Comparison of ENCODE assay signal across 8 cellular contexts in genomic region chr17:28494445-28495188, GRCh38.
DNase-seq lines count a peak whose midpoint lies in the region; ATAC-seq and TF ChIP-seq lines count a peak whose summit lies in the region.

No MANE protein-coding gene starts in this region.

- DNase-seq in AG08396 (ENCODE audit: low spot score) (peak; percentile 89), NCI-H128 (lab: John Stamatoyannopoulos, UW; ENCODE audit: unreplicated experiment) (peak; percentile 38), T-helper 9 cell (peak; percentile 78), astrocyte of the cerebellum (ENCODE audit: low read depth) (peak; percentile 24), hypothalamus (lab: John Stamatoyannopoulos, UW) (peak in 49 of 51 donors; percentile 1 to 80 (median 46))
- peak; percentile 60 to 81 for DNase-seq in stimulated activated CD4-positive, alpha-beta T cell treated with anti-CD3 and anti-CD28 coated beads, Interleukin-12 subunit alpha, Interleukin-12 subunit beta, amount 100 ng/mL, for 24 hours (ENCODE audit: low read depth in 2 of 2)

- in situ Hi-C loops in astrocyte of the cerebellum (cut with HindIII; ENCODE audit: low sequenced_read_pairs): loop anchor here (5.0 kb wide), 1 partner anchor 53 kb away; no protein-coding TSS in a partner anchor

- TF ChIP-seq CTCF in astrocyte of the cerebellum (IDR thresholded peaks at IDR 0.05; ENCODE audit: low read depth, low read length, missing control alignments): peak; percentile 92

- H3K4me3 ChIP-seq in astrocyte of the cerebellum (ENCODE audit: low read depth, low read length): no peak overlapping the region

- ATAC-seq in GM18873 (IDR thresholded peaks at IDR 0.05; ENCODE audit: low FRiP score, unreplicated experiment) (peak; percentile 44), GM21515 (IDR thresholded peaks at IDR 0.05; ENCODE audit: unreplicated experiment) (no peak)

Comparison
In these comparisons a context has a peak if more than half of its experiments do, and no peak if none do; other contexts are left out.
1. DNase-seq: peak in every context shown above with its lines; median percentile 89 in AG08396; 78 in T-helper 9 cell; 70 in stimulated activated CD4-positive, alpha-beta T cell treated with anti-CD3 and anti-CD28 coated beads, Interleukin-12 subunit alpha, Interleukin-12 subunit beta, amount 100 ng/mL, for 24 hours; 46 in hypothalamus; 38 in NCI-H128; 24 in astrocyte of the cerebellum.